Comparison of ENCODE assay signal across 11 cellular contexts in the genomic region with DNA sequence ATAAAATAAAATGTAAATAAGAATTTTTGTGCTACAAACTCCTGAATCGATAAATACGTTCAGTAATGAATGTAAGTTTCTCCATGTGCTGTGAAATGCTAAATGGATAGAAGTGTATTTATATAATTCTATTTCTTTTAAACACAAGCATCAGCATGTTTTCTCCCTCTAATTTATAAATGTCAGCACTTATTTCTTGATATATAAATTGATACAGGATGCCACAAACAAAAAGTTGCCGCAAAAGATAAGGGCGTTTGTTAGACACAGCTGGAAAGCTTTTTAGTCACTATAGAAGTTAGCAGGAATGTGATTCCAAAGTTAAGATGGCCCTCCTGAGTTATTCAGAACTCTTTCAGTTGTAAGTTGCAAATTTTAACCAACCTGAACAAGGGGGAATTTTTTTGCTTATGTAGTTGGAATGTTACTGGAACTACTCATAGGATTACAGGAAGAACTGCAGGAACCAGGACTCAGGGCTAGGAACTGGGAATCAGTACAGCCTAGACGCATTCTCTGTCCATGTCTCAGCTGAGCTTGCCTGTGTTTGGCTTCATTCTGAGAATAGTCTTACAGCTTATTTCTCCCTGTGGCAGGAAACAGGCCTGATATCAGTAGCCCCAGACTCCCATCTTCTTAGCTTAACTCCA.
DNase-seq lines count a peak whose midpoint lies in the region; ATAC-seq and TF ChIP-seq lines count a peak whose summit lies in the region.
"Had no signal": no experiment of that assay in that cellular context is flagged by ENCODE, and none has a peak within 500 bp of the region (broad histone marks: within the 10 kb centered on the region; RNA-seq: fewer than 3 reads in every experiment).

No MANE protein-coding gene starts in this region.

- peak; percentile 92 for DNase-seq in NCI-H226
- peak; percentile 53 for DNase-seq in epithelial cell of proximal tubule (ENCODE audit: low read depth)
- no peak for DNase-seq in CD8-positive, alpha-beta T cell
- DNase-seq in NCI-H128 (lab: John Stamatoyannopoulos, UW; ENCODE audit: unreplicated experiment), result no peak
- no peak for DNase-seq in activated CD4-positive, alpha-beta T cell treated with anti-CD3 and anti-CD28 coated beads, Interleukin-2, amount 50 U/mL, for 48 hours
- DNase-seq in anterior cingulate cortex (lab: John Stamatoyannopoulos, UW), result no peak
- DNase-seq: erythroblast; stimulated activated CD4-positive, alpha-beta T cell treated with anti-CD3 and anti-CD28 coated beads, Interleukin-2, amount 100 ng/mL, for 48 hours had no signal

- H3K27ac ChIP-seq in 22Rv1, result peak overlapping the region; percentile 38
- peak overlapping the region; percentile 91 for H3K27ac ChIP-seq in muscle layer of duodenum (ENCODE audit: low read length)
- no peak overlapping the region for H3K27ac ChIP-seq in CD8-positive, alpha-beta T cell (ENCODE audit: low read depth, low read length)
- H3K27ac ChIP-seq: C4-2B had no signal

- no peaks in the 10 kb centered on the region for H3K4me1 Mint-ChIP-seq in CD8-positive, alpha-beta T cell (ENCODE audit: low read depth)

- H3K27me3 ChIP-seq in muscle layer of duodenum (ENCODE audit: low read depth, low read length), result no peaks in the 10 kb centered on the region
- H3K27me3 ChIP-seq in CD8-positive, alpha-beta T cell (ENCODE audit: insufficient read depth, low read length), result no peaks in the 10 kb centered on the region

- no peak overlapping the region for H3K4me3 Mint-ChIP-seq in CD8-positive, alpha-beta T cell

- CTCF ChIA-PET in CD8-positive, alpha-beta T cell (lab: Charles Lee), result no interaction called here

- no peaks in the 10 kb centered on the region for H3K9me3 ChIP-seq in muscle layer of duodenum (ENCODE audit: control insufficient read depth in 1 of 2, low read length in 2 of 2)
- H3K9me3 ChIP-seq in CD8-positive, alpha-beta T cell (ENCODE audit: low read length), result no peaks in the 10 kb centered on the region

- no peaks in the 10 kb centered on the region for H3K27me3 Mint-ChIP-seq in CD8-positive, alpha-beta T cell (ENCODE audit: low read depth)

- H3K4me3 ChIP-seq in epithelial cell of proximal tubule (ENCODE audit: low read depth, low read length), result no peak overlapping the region
- peak overlapping the region in 1 of 2 donors; percentile 9 for H3K4me3 ChIP-seq in muscle layer of duodenum (ENCODE audit: low read depth in 1 of 2, low read length in 2 of 2)
- no peak overlapping the region for H3K4me3 ChIP-seq in CD8-positive, alpha-beta T cell (ENCODE audit: low read depth, low read length)

- ATAC-seq in CD8-positive, alpha-beta T cell, result no peak

- H3K36me3 Mint-ChIP-seq in CD8-positive, alpha-beta T cell, result peaks cover 7% of the 10 kb centered on the region

- H3K9me3 Mint-ChIP-seq in CD8-positive, alpha-beta T cell, result no peaks in the 10 kb centered on the region

- no peak overlapping the region for H3K27ac Mint-ChIP-seq in CD8-positive, alpha-beta T cell

- no peaks in the 10 kb centered on the region for H3K36me3 ChIP-seq in muscle layer of duodenum (ENCODE audit: control insufficient read depth in 1 of 2, insufficient read depth in 2 of 2, low read length in 2 of 2)
- H3K36me3 ChIP-seq in CD8-positive, alpha-beta T cell (ENCODE audit: insufficient read depth, low read length), result no peaks in the 10 kb centered on the region

- intact Hi-C loops in CD8-positive, alpha-beta T cell (cut with DNase I, micrococcal nuclease), result no loop called here

- POLR2A ChIA-PET in CD8-positive, alpha-beta T cell (lab: Charles Lee), result no interaction called here

- peaks cover 21 to 26% of the 10 kb centered on the region in 2 donors for H3K4me1 ChIP-seq in muscle layer of duodenum (ENCODE audit: control insufficient read depth in 1 of 2, insufficient read depth in 2 of 2, low read length in 2 of 2)
- H3K4me1 ChIP-seq in CD8-positive, alpha-beta T cell (ENCODE audit: insufficient read depth, low read length), result no peaks in the 10 kb centered on the region

- TF ChIP-seq CTCF in 22Rv1 (IDR thresholded peaks at IDR 0.05) (no peak), epithelial cell of proximal tubule (conservative IDR thresholded peaks at IDR 0.05; ENCODE audit: low read depth, low read length) (no peak)
- TF ChIP-seq CTCF in CD8-positive, alpha-beta T cell (IDR thresholded peaks at IDR 0.05), result no peak

Comparison
In these comparisons a context has a peak if more than half of its experiments do, and no peak if none do; other contexts are left out.
1. DNase-seq: peak in NCI-H226 (single experiment) and epithelial cell of proximal tubule (single experiment); none in CD8-positive, alpha-beta T cell (0 of 7), NCI-H128 (single experiment), activated CD4-positive, alpha-beta T cell treated with anti-CD3 and anti-CD28 coated beads, Interleukin-2, amount 50 U/mL, for 48 hours (0 of 2) and anterior cingulate cortex (0 of 58).